17 cellular contexts compared by ENCODE assay signal in genomic region chr1:158357441-158357840, GRCh38. TPM values are rescaled to one million over a fixed set of nuclear protein-coding genes. Genes with fewer than 3 reads are reported as not detected.
DNase-seq lines count a peak whose midpoint lies in the region; ATAC-seq and TF ChIP-seq lines count a peak whose summit lies in the region.
"Had no signal": no experiment of that assay in that cellular context is flagged by ENCODE, and none has a peak within 500 bp of the region (broad histone marks: within the 10 kb centered on the region; RNA-seq: fewer than 3 reads in every experiment).

No MANE protein-coding gene starts in this region.

- H3K9me3 ChIP-seq in KOPT-K1 (ENCODE audit: insufficient read depth, low read length, poor library complexity, severe bottlenecking) (no peaks in the 10 kb centered on the region), iPS-20b (ENCODE audit: insufficient read depth, low read depth, low read length) (no peaks in the 10 kb centered on the region), HAP-1 (no peaks in the 10 kb centered on the region)

- no peaks in the 10 kb centered on the region for H3K9me3 Mint-ChIP-seq in GM23338

- peaks cover 7% of the 10 kb centered on the region; the same call in 1 of the 2 replicates for H3K4me1 ChIP-seq in GM23338 (ENCODE audit: insufficient read depth)
- H3K4me1 ChIP-seq in iPS-20b (ENCODE audit: insufficient read depth, low read length): peaks cover 8% of the 10 kb centered on the region; the same call in 1 of the 2 replicates
- no peaks in the 10 kb centered on the region for H3K4me1 ChIP-seq in HAP-1

- ATAC-seq in GM23338 (peak; percentile 47), GM18519 (IDR thresholded peaks at IDR 0.05; ENCODE audit: low FRiP score, unreplicated experiment) (no peak), GM19455 (IDR thresholded peaks at IDR 0.05; ENCODE audit: unreplicated experiment) (no peak)

- H3K4me3 Mint-ChIP-seq in GM23338: no peak overlapping the region
- H3K4me3 Mint-ChIP-seq: CD4-positive, alpha-beta memory T cell had no signal

- H3K9me2 ChIP-seq in GM23338 (ENCODE audit: insufficient read depth): 0 out of 2 replicates have a peak, but pooled peaks cover 4% of the 10 kb centered on the region

- H2AFZ ChIP-seq in GM23338: 0 out of 2 replicates have a peak overlapping the region, but pooled peaks have one; percentile 6

- H3K36me3 ChIP-seq in GM23338 (ENCODE audit: insufficient read depth) (no peaks in the 10 kb centered on the region), KOPT-K1 (ENCODE audit: insufficient read depth, low read length) (peaks cover 29% of the 10 kb centered on the region; the same call in 1 of the 2 replicates), iPS-20b (ENCODE audit: insufficient read depth, low read depth, low read length) (no peaks in the 10 kb centered on the region), HAP-1 (replicated peaks) (no peaks in the 10 kb centered on the region)

- peaks cover 10% of the 10 kb centered on the region; the same call in 2 of the 3 replicates for H3K4me1 Mint-ChIP-seq in GM23338
- H3K4me1 Mint-ChIP-seq: CD4-positive, alpha-beta memory T cell had no signal

- in situ Hi-C loops in HAP-1 (cut with MboI; ENCODE audit: low sequenced_read_pairs): no loop called here

- no peak overlapping the region for H3K9ac ChIP-seq in iPS-20b (ENCODE audit: low read depth, low read length)

- H3K79me2 ChIP-seq in GM23338 (replicated peaks; ENCODE audit: insufficient read depth): no peaks in the 10 kb centered on the region

- no peaks in the 10 kb centered on the region for H3K36me3 Mint-ChIP-seq in GM23338 (ENCODE audit: low read depth)
- H3K36me3 Mint-ChIP-seq: CD4-positive, alpha-beta memory T cell had no signal

- no peak for TF ChIP-seq CTCF in GM23338 (conservative IDR thresholded peaks at IDR 0.05; ENCODE audit: low read depth in 2 of 2)

- no peak overlapping the region for H3K4me2 ChIP-seq in GM23338

- DNase-seq in GM23338 (ENCODE audit: low spot score) (no peak), HAP-1 (ENCODE audit: low spot score in 2 of 2) (no peak)
- DNase-seq: C1 segment of cervical spinal cord; Calu3; CD4-positive, alpha-beta memory T cell; COR-L47; DMS53; DMS79 treated with DMSO at 0.1 percent for 48 hours; GOT3; HCEC 1CT had no signal

- no peak overlapping the region; the same call in 1 of the 2 replicates for H3K27ac Mint-ChIP-seq in GM23338
- H3K27ac Mint-ChIP-seq: CD4-positive, alpha-beta memory T cell had no signal

- H3K27me3 ChIP-seq in GM23338 (ENCODE audit: insufficient read depth): no peaks in the 10 kb centered on the region
- no peaks in the 10 kb centered on the region for H3K27me3 ChIP-seq in iPS-20b (ENCODE audit: insufficient read depth, low read length)
- no peaks in the 10 kb centered on the region for H3K27me3 ChIP-seq in HAP-1 (ENCODE audit: low read depth)

- no peak overlapping the region for H3K27ac ChIP-seq in GM23338 (ENCODE audit: low read depth)
- peak overlapping the region; percentile 98 for H3K27ac ChIP-seq in KOPT-K1 (ENCODE audit: low read depth, low read length, poor library complexity, severe bottlenecking)
- H3K27ac ChIP-seq in iPS-20b (ENCODE audit: low read length): peak overlapping the region; percentile 30

- H3F3A ChIP-seq in GM23338 (replicated peaks; ENCODE audit: low read depth): no peaks in the 10 kb centered on the region

- H4K20me1 ChIP-seq in GM23338 (replicated peaks; ENCODE audit: insufficient read depth): no peaks in the 10 kb centered on the region; the same call in 1 of the 2 replicates

- H3K27me3 Mint-ChIP-seq in GM23338 (ENCODE audit: insufficient read depth, low read depth, poor library complexity): peaks cover 2% of the 10 kb centered on the region

- H3K4me3 ChIP-seq in GM23338: no peak overlapping the region
- no peak overlapping the region for H3K4me3 ChIP-seq in iPS-20b (ENCODE audit: low read length)
- H3K4me3 ChIP-seq in HAP-1: no peak overlapping the region

TF ChIP-seq in GM23338, 12 proteins besides CTCF, POLR2A, EP300 and RAD21:
- no peak for TF ChIP-seq EZH2 (IDR thresholded peaks at IDR 0.05; ENCODE audit: low read depth, unreplicated experiment)
- no peak for TF ChIP-seq ZNF462 (CRISPR knock-in tag; IDR thresholded peaks at IDR 0.05)

RNA-seq across cellular contexts. Expression of gene CD1E, which starts 3.7 kb away (rescaled TPM):
- total RNA-seq in GM23338 (2014; rRNA removed; shearing (Covaris generic)): not detected in 2 replicates
- polyA plus RNA-seq in GM23338 (2016; fragmentation: Nextera tagmentation; extraction: Ambion mirVana): not detected in 2 replicates
- total RNA-seq: A172; A673; Calu3; CD4-positive, alpha-beta memory T cell had no signal
- polyA plus RNA-seq: BJ; CD4-positive, alpha-beta memory T cell had no signal

RNA-seq across cellular contexts. Expression of gene CD1B, which starts 26.1 kb away (rescaled TPM):
- not detected in 2 replicates for total RNA-seq in GM23338 (2014; rRNA removed; shearing (Covaris generic))
- polyA plus RNA-seq in GM23338 (2016; fragmentation: Nextera tagmentation; extraction: Ambion mirVana): not detected in 2 replicates
- total RNA-seq: A172; A673; Calu3; CD4-positive, alpha-beta memory T cell had no signal
- polyA plus RNA-seq: BJ; CD4-positive, alpha-beta memory T cell had no signal

RNA-seq across cellular contexts. Expression of gene OR10T2, which starts 41.8 kb away (rescaled TPM):
- total RNA-seq in GM23338 (2014; rRNA removed; shearing (Covaris generic)): not detected in 2 replicates
- polyA plus RNA-seq in GM23338 (2016; fragmentation: Nextera tagmentation; extraction: Ambion mirVana): not detected in 2 replicates
- total RNA-seq: A172; A673; Calu3; CD4-positive, alpha-beta memory T cell had no signal
- polyA plus RNA-seq: BJ; CD4-positive, alpha-beta memory T cell had no signal
